ENCODE assay signal across 29 cellular contexts in the genomic region with DNA sequence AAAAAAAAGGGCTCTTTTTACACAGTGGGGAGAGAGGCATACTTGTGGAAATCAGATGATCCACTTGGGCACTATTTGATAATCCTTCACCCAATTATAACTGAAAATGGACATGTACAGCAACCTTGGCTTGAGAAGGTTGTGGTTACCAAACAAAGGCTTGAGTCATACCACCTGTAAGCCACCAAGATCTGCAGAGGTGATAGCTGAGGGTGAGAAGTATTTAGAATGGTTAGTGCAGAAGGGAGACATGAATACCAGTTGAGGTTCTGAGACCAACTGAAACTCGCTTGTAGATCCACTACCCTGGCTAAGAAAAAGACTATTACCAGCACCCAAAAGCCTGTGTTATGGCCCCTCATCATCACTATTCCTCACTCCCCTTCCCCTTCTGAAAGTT.
"Had no signal": no experiment of that assay in that cellular context is flagged by ENCODE, and none has a peak within 500 bp of the region (broad histone marks: within the 10 kb centered on the region; RNA-seq: fewer than 3 reads in every experiment).

No MANE protein-coding gene starts in this region.

- H3K9me3 Mint-ChIP-seq: nephron had no signal

- H3K4me3 ChIP-seq: left ventricle myocardium inferior, lung, mucosa of descending colon, pancreas, prostate gland, skin epidermis, stomach, testis, thyroid gland, transverse colon, upper lobe of left lung had no signal

- H3K36me3 ChIP-seq: left ventricle myocardium inferior, pancreas, prostate gland, stomach, thyroid gland, transverse colon, upper lobe of left lung had no signal

- ATAC-seq: mucosa of descending colon; naive thymus-derived CD8-positive, alpha-beta T cell; pancreas; right cardiac atrium; sciatic nerve; stimulated activated naive B cell treated with anti-CD40 and anti-IgM and Interleukin-4, amounts not matched to agents 10 μg/mL and 1 μg/mL and 100 μg/mL, for 72 hours; stimulated activated naive CD8-positive, alpha-beta T cell treated with anti-CD3 and anti-CD28 coated beads, Interleukin-15, Interleukin-2, amounts not matched to agents 100 U/mL and 50 U/mL, for 24 hours had no signal

- H3K27me3 Mint-ChIP-seq: memory B cell; stimulated activated naive B cell treated with anti-CD40 and anti-IgM and Interleukin-4, amounts not matched to agents 10 μg/mL and 1 μg/mL and 100 μg/mL, for 72 hours had no signal

- H3K27ac Mint-ChIP-seq: immature natural killer cell; memory B cell; naive thymus-derived CD8-positive, alpha-beta T cell; nephron; stimulated activated naive B cell treated with anti-CD40 and anti-IgM and Interleukin-4, amounts not matched to agents 10 μg/mL and 1 μg/mL and 100 μg/mL, for 72 hours had no signal

- H3K9me3 ChIP-seq: left ventricle myocardium inferior, mucosa of descending colon, pancreas, prostate gland, stomach, testis, thyroid gland, transverse colon, upper lobe of left lung had no signal

- H3K4me1 ChIP-seq: left ventricle myocardium inferior, pancreas, prostate gland, stomach, testis, thyroid gland, transverse colon, upper lobe of left lung had no signal

- H3K27me3 ChIP-seq: pancreas, stomach, testis, thyroid gland, transverse colon, upper lobe of left lung had no signal

- H3K36me3 Mint-ChIP-seq: immature natural killer cell; memory B cell; naive thymus-derived CD8-positive, alpha-beta T cell; stimulated activated naive B cell treated with anti-CD40 and anti-IgM and Interleukin-4, amounts not matched to agents 10 μg/mL and 1 μg/mL and 100 μg/mL, for 72 hours had no signal

- H3K4me3 Mint-ChIP-seq: immature natural killer cell; memory B cell; naive thymus-derived CD8-positive, alpha-beta T cell; nephron; neural crest cell; stimulated activated naive B cell treated with anti-CD40 and anti-IgM and Interleukin-4, amounts not matched to agents 10 μg/mL and 1 μg/mL and 100 μg/mL, for 72 hours had no signal

- DNase-seq: immature natural killer cell; kidney; left ventricle myocardium inferior; mucosa of descending colon; naive thymus-derived CD8-positive, alpha-beta T cell; nucleus accumbens; pancreas; posterior cingulate gyrus; retina; right cardiac atrium; stimulated activated CD4-positive, alpha-beta T cell treated with anti-CD3 and anti-CD28 coated beads, Interleukin-12 subunit alpha, Interleukin-12 subunit beta, amount 100 ng/mL, for 4 hours; stimulated activated CD4-positive, alpha-beta T cell treated with anti-CD3 and anti-CD28 coated beads, Interleukin-15, amount 100 ng/mL, for 24 hours; stimulated activated CD4-positive, alpha-beta T cell treated with anti-CD3 and anti-CD28 coated beads, Interleukin-2, amount 100 ng/mL, for 24 hours; stimulated activated CD4-positive, alpha-beta T cell treated with anti-CD3 and anti-CD28 coated beads, Interleukin-4, amount 100 ng/mL, for 1 hour; stimulated activated naive B cell treated with anti-CD40 and anti-IgM and Interleukin-4, amounts not matched to agents 10 μg/mL and 1 μg/mL and 100 μg/mL, for 72 hours; stimulated activated naive CD8-positive, alpha-beta T cell treated with anti-CD3 and anti-CD28 coated beads, Interleukin-15, Interleukin-2, amounts not matched to agents 100 U/mL and 50 U/mL, for 24 hours; stomach; testis; thyroid gland; transverse colon; upper lobe of left lung had no signal

- FAIRE-seq: islet of Langerhans, kidney, pancreas had no signal

- H3K27ac ChIP-seq: left ventricle myocardium inferior, pancreas, prostate gland, skin epidermis, stomach, testis, thyroid gland, transverse colon, upper lobe of left lung had no signal

- H3K4me1 Mint-ChIP-seq: immature natural killer cell; memory B cell; naive thymus-derived CD8-positive, alpha-beta T cell; nephron; stimulated activated naive B cell treated with anti-CD40 and anti-IgM and Interleukin-4, amounts not matched to agents 10 μg/mL and 1 μg/mL and 100 μg/mL, for 72 hours had no signal
